ENCODE assay signal across 8 cellular contexts in the genomic region with DNA sequence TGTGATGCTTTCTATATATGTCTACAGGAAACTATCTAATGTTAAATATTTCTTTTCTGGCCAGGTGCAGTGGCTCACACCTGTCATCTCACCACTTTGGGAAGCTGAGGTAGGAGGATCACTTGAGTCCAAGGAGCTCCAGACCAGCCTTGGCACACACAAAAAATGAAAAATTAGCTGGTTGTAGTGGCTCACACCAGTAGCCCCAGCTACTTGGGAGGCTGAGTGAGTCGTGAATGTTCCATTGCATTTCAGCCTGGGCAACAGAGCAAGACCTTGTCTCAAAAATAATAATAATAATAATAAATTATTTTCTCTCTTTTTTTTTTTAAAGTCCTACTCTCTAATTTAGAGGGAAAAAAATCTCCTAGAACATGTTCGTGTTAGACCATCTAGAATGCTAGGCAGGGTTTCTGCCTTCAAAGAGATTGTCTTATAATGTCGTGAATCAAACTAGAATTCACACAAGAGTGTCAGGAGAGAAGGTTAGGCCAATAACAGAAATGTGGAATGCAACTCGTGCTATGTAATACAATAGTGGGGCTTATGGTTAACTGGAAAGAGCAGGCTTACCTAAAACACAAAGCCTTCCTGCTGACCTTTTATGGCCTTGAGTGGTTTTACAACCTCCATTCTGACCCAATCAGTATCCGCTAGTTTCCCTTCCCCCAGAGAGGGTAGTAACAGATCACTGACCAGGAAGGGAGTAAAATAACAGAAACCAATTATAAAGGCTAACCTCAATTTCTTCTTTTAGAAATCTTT.
DNase-seq lines count a peak whose midpoint lies in the region; ATAC-seq and TF ChIP-seq lines count a peak whose summit lies in the region.

No MANE protein-coding gene starts in this region.

- TF ChIP-seq RAD21 in Ishikawa (IDR thresholded peaks at IDR 0.05; ENCODE audit: low read depth), result peak; percentile 16; the same call in 1 of the 2 replicates

- H3K36me3 ChIP-seq in tibial artery, result no peaks in the 10 kb centered on the region

- H3K27me3 ChIP-seq in tibial artery, result no peaks in the 10 kb centered on the region

- peak; percentile 57; the same call in 1 of the 2 replicates for TF ChIP-seq EP300 in Ishikawa (IDR thresholded peaks at IDR 0.05; ENCODE audit: borderline replicate concordance)

- H3K27ac ChIP-seq in tibial artery, result peak overlapping the region; percentile 94 to 95

- no peak for TF ChIP-seq CTCF in tibial artery (IDR thresholded peaks at IDR 0.05)
- TF ChIP-seq CTCF in GM13976 (IDR thresholded peaks at IDR 0.05; ENCODE audit: borderline replicate concordance, control extremely low read depth, extremely low read depth, insufficient read depth, missing control alignments), result no peak

- H3K9me3 ChIP-seq in tibial artery, result no peaks in the 10 kb centered on the region

- DNase-seq in amniotic epithelial cell (ENCODE audit: low read depth), result peak; percentile 80
- peak; percentile 93 for DNase-seq in kidney glomerular epithelial cell (lab: John Stamatoyannopoulos, UW)
- no peak for DNase-seq in tibial artery
- no peak for DNase-seq in GM13976 (ENCODE audit: low spot score)
- DNase-seq in NCI-H2227 (lab: John Stamatoyannopoulos, UW; ENCODE audit: unreplicated experiment), result no peak
- no peak for DNase-seq in NCI-H1436 treated with DMSO at 0.1 percent for 48 hours (lab: John Stamatoyannopoulos, UW)

- ATAC-seq in GM18870 (IDR thresholded peaks at IDR 0.05; ENCODE audit: unreplicated experiment), result no peak

- H3K4me1 ChIP-seq in tibial artery, result peaks cover 9 to 94% (median 81%) of the 10 kb centered on the region in 4 donors

- in situ Hi-C loops in GM13976 (cut with MboI; ENCODE audit: low sequenced_read_pairs, unreplicated experiment), result no loop called here

- H3K4me3 ChIP-seq in tibial artery, result no peak overlapping the region

- intact Hi-C loops in tibial artery (cut with DNase I; ENCODE audit: low total_unique reads), result no loop called here

TF ChIP-seq in Ishikawa, 13 proteins besides CTCF, POLR2A, EP300 and RAD21:
- TF ChIP-seq, protein P1, sequence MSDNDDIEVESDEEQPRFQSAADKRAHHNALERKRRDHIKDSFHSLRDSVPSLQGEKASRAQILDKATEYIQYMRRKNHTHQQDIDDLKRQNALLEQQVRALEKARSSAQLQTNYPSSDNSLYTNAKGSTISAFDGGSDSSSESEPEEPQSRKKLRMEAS (IDR thresholded peaks at IDR 0.05), result peak; percentile 67
- TF ChIP-seq CREB1 (IDR thresholded peaks at IDR 0.05; ENCODE audit: low read depth), result no peak
- peak; percentile 69; the same call in 1 of the 2 replicates for TF ChIP-seq TEAD4 (IDR thresholded peaks at IDR 0.05)
- no peak for TF ChIP-seq TAF1 (IDR thresholded peaks at IDR 0.05; ENCODE audit: low read depth)
- peak; percentile 78 for TF ChIP-seq FOXM1 (IDR thresholded peaks at IDR 0.05; ENCODE audit: borderline replicate concordance, low read depth)
- TF ChIP-seq NFIC (IDR thresholded peaks at IDR 0.05), result no peak; the same call in 1 of the 2 replicates
- no peak for TF ChIP-seq YY1 (IDR thresholded peaks at IDR 0.05; ENCODE audit: low read depth)
- no peak for TF ChIP-seq CEBPB (IDR thresholded peaks at IDR 0.05)
- TF ChIP-seq, protein P2, sequence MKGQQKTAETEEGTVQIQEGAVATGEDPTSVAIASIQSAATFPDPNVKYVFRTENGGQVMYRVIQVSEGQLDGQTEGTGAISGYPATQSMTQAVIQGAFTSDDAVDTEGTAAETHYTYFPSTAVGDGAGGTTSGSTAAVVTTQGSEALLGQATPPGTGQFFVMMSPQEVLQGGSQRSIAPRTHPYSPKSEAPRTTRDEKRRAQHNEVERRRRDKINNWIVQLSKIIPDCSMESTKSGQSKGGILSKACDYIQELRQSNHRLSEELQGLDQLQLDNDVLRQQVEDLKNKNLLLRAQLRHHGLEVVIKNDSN (IDR thresholded peaks at IDR 0.05), result no peak
- TF ChIP-seq ZBTB7A (IDR thresholded peaks at IDR 0.05; ENCODE audit: low read depth), result no peak
- TF ChIP-seq TCF12 (IDR thresholded peaks at IDR 0.05; ENCODE audit: low read depth), result no peak
- no peak for TF ChIP-seq EGR1 (IDR thresholded peaks at IDR 0.05)

Comparison
In these comparisons a context has a peak if more than half of its experiments do, and no peak if none do; other contexts are left out.
1. DNase-seq: peak in amniotic epithelial cell (single experiment) and kidney glomerular epithelial cell (single experiment); none in tibial artery (0 of 2), GM13976 (single experiment), NCI-H2227 (single experiment) and NCI-H1436 treated with DMSO at 0.1 percent for 48 hours (single experiment).